In genomic region chr20:22585786-22586493, GRCh38 we compare ENCODE assay signal across 1 cellular context.
A peak's percentile ranks its signal among the peaks of the same experiment; 100 is the strongest.
TF ChIP-seq lines count a peak whose summit lies in the region.

No MANE protein-coding gene starts in this region.

TF ChIP-seq in HepG2, 621 proteins besides CTCF, POLR2A, EP300 and RAD21 (continued from another document):
- TF ChIP-seq ZNF564 (CRISPR knock-in tag; IDR thresholded peaks at IDR 0.05) (0 out of 2 replicates have a peak, but pooled peaks have one; percentile 18), ZNF878 (CRISPR knock-in tag; IDR thresholded peaks at IDR 0.05) (no peak), PBX2 (CRISPR knock-in tag; IDR thresholded peaks at IDR 0.05) (no peak), BORCS8-MEF2B (CRISPR knock-in tag; IDR thresholded peaks at IDR 0.05) (no peak), JUNB (CRISPR knock-in tag; IDR thresholded peaks at IDR 0.05; ENCODE audit: borderline replicate concordance) (no peak), ZFP62 (CRISPR knock-in tag; IDR thresholded peaks at IDR 0.05) (no peak), ZNF766 (CRISPR knock-in tag; IDR thresholded peaks at IDR 0.05; ENCODE audit: borderline replicate concordance) (no peak), HIVEP1 (CRISPR knock-in tag; IDR thresholded peaks at IDR 0.05) (peak; percentile 51; the same call in 1 of the 2 replicates), TFAP4 (IDR thresholded peaks at IDR 0.05; ENCODE audit: borderline replicate concordance, low read depth) (no peak), MEIS1 (CRISPR knock-in tag; IDR thresholded peaks at IDR 0.05; ENCODE audit: borderline replicate concordance) (no peak), ZBTB38 (CRISPR knock-in tag; IDR thresholded peaks at IDR 0.05) (peak; percentile 89; the same call in 1 of the 2 replicates), ZUFSP (CRISPR knock-in tag; IDR thresholded peaks at IDR 0.05; ENCODE audit: borderline replicate concordance) (0 out of 2 replicates have a peak, but pooled peaks have one; percentile 61), ZNF407 (CRISPR knock-in tag; IDR thresholded peaks at IDR 0.05; ENCODE audit: not compliant biosample characterization) (peak; percentile 23), ZNF777 (CRISPR knock-in tag; IDR thresholded peaks at IDR 0.05) (no peak), NFIC (IDR thresholded peaks at IDR 0.05; ENCODE audit: low read length) (no peak; the same call in 1 of the 2 replicates), BCLAF1 (IDR thresholded peaks at IDR 0.05) (no peak), ZSCAN22 (CRISPR knock-in tag; IDR thresholded peaks at IDR 0.05) (no peak), DZIP1 (CRISPR knock-in tag; IDR thresholded peaks at IDR 0.05) (0 out of 2 replicates have a peak, but pooled peaks have one; percentile 18), ZNF7 (CRISPR knock-in tag; IDR thresholded peaks at IDR 0.05) (no peak), FOXM1 (CRISPR knock-in tag; IDR thresholded peaks at IDR 0.05) (peak; percentile 21; the same call in 1 of the 2 replicates), KLF13 (CRISPR knock-in tag; IDR thresholded peaks at IDR 0.05) (no peak), ZNF10 (CRISPR knock-in tag; IDR thresholded peaks at IDR 0.05; ENCODE audit: borderline replicate concordance, low read depth) (no peak), ZMAT3 (CRISPR knock-in tag; conservative IDR thresholded peaks at IDR 0.05) (peak; percentile 30; the same call in 1 of the 2 replicates), ZNF3 (CRISPR knock-in tag; IDR thresholded peaks at IDR 0.05) (no peak), ZSCAN21 (CRISPR knock-in tag; IDR thresholded peaks at IDR 0.05; ENCODE audit: borderline replicate concordance) (no peak), PLSCR1 (CRISPR knock-in tag; IDR thresholded peaks at IDR 0.05; ENCODE audit: borderline replicate concordance) (no peak), SALL1 (CRISPR knock-in tag; IDR thresholded peaks at IDR 0.05) (no peak), MIER2 (CRISPR knock-in tag; IDR thresholded peaks at IDR 0.05) (no peak), TFDP1 (CRISPR knock-in tag; IDR thresholded peaks at IDR 0.05; ENCODE audit: borderline replicate concordance) (0 out of 2 replicates have a peak, but pooled peaks have one; percentile 2), ZZZ3 (CRISPR knock-in tag; IDR thresholded peaks at IDR 0.05; ENCODE audit: borderline replicate concordance) (no peak)
